8 cellular contexts compared by ENCODE assay signal in the genomic region with DNA sequence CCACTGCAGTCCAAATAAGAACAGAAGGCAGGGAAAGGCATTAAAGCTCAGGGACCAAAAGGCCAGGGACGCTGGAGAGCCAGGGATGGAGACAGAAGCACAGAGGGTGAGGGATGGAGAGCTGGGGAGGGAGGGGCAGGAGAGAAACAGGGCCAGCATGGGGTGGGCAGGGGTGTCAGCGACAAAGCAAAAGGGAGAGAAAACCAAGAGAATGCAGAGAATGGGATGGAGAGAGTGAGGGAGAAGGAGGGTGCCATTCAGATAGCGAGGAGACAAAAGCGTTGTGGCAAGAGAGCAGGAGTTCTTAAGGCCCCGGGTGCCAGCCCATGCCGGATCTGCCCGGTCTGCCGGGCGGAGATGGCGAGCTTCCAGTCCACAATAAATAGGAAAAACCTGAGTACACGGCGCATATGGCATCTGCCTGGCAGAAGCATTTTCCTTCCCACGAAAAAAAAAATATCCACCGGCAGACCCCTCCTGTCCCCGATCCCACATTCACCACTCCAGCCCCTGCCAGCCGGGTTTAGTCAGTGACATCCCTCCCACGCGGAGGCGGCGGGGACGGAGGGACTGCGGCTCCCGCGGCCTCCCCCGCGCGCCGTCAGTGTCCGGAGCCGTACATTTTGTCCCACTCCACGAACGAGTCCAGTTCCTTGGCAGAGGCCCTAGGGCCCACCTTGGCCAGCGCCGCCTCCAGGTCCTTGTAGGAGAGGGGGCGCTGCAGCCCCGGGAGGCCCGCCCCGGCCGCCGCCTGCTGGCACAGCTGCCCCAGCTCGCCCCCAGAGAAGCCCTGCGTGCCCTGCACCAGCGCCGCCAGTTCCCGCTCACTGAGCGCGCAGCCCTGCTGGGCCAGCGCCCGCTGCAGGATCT. TPM values are rescaled to one million over a fixed set of nuclear protein-coding genes. Genes with fewer than 3 reads are reported as not detected.
DNase-seq lines count a peak whose midpoint lies in the region; ATAC-seq and TF ChIP-seq lines count a peak whose summit lies in the region.

No MANE protein-coding gene starts in this region.

- DNase-seq in breast epithelium (ENCODE audit: low spot score in 2 of 2) (peak; percentile 22 to 53), MCF 10A (ENCODE audit: unreplicated experiment) (no peak), Peyer's patch (peak in 1 of 3 donors; percentile 29), esophagus squamous epithelium (lab: John Stamatoyannopoulos, UW) (no peak), omental fat pad (ENCODE audit: low spot score) (no peak), HK-2 (ENCODE audit: unreplicated experiment) (no peak)

- no peaks in the 10 kb centered on the region for H3K4me1 Mint-ChIP-seq in MCF 10A (ENCODE audit: insufficient read depth, unreplicated experiment)

- no peaks in the 10 kb centered on the region for H3K36me3 ChIP-seq in breast epithelium
- H3K36me3 ChIP-seq in Peyer's patch: no peaks in the 10 kb centered on the region
- no peaks in the 10 kb centered on the region for H3K36me3 ChIP-seq in esophagus squamous epithelium

- no peak overlapping the region for H3K4me3 Mint-ChIP-seq in MCF 10A (ENCODE audit: unreplicated experiment)

- no peaks in the 10 kb centered on the region for H3K27me3 ChIP-seq in breast epithelium
- no peaks in the 10 kb centered on the region for H3K27me3 ChIP-seq in Peyer's patch
- peaks cover 0 to 79% (median 0%) of the 10 kb centered on the region in 4 donors for H3K27me3 ChIP-seq in esophagus squamous epithelium

- no peak for TF ChIP-seq POLR2A in breast epithelium (IDR thresholded peaks at IDR 0.05)
- no peak for TF ChIP-seq POLR2A in Peyer's patch (IDR thresholded peaks at IDR 0.05)
- no peak for TF ChIP-seq POLR2A in esophagus squamous epithelium (IDR thresholded peaks at IDR 0.05)

- no peak overlapping the region for H3K27ac Mint-ChIP-seq in MCF 10A (ENCODE audit: low read depth, unreplicated experiment)

- TF ChIP-seq CTCF in breast epithelium (IDR thresholded peaks at IDR 0.05): no peak
- TF ChIP-seq CTCF in MCF 10A (IDR thresholded peaks at IDR 0.05; ENCODE audit: unreplicated experiment): no peak
- TF ChIP-seq CTCF in Peyer's patch (IDR thresholded peaks at IDR 0.05): no peak
- no peak for TF ChIP-seq CTCF in esophagus squamous epithelium (IDR thresholded peaks at IDR 0.05)
- TF ChIP-seq CTCF in omental fat pad (IDR thresholded peaks at IDR 0.05): no peak

- H3K4me1 ChIP-seq in breast epithelium (peaks cover 0 to 4% of the 10 kb centered on the region in 2 donors), Peyer's patch (peaks cover 0 to 21% (median 7%) of the 10 kb centered on the region in 4 donors), esophagus squamous epithelium (peaks cover 0 to 29% (median 8%) of the 10 kb centered on the region in 3 donors)

- H3K9me3 Mint-ChIP-seq in MCF 10A (ENCODE audit: unreplicated experiment): no peaks in the 10 kb centered on the region

- H3K36me3 Mint-ChIP-seq in MCF 10A (ENCODE audit: insufficient read depth, unreplicated experiment): no peaks in the 10 kb centered on the region

- no TSS peak for BruUV-seq in MCF 10A (replicated peaks; lab: Mats Ljungman, UMichigan)

- intact Hi-C loops in breast epithelium (cut with DNase I; ENCODE audit: low total_unique reads): loop anchor here (1.0 kb wide), 1 partner anchor 34 kb away; no protein-coding TSS in a partner anchor
- intact Hi-C loops in MCF 10A (cut with micrococcal nuclease): loop anchor here (5.0 kb wide), 3 partner anchors 57 to 228 kb away; a partner anchor contains a TSS
- intact Hi-C loops in esophagus squamous epithelium (cut with DNase I): loop anchor here (10.0 kb wide), 1 partner anchor 285 kb away; no protein-coding TSS in a partner anchor

- 18 to 28% methylated on average over 15 to 28 of the region's 49 CpGs for WGBS in esophagus squamous epithelium, 2 donors

- H3K4me3 ChIP-seq in breast epithelium: peak overlapping the region; percentile 18 to 86 (median 64)
- H3K4me3 ChIP-seq in Peyer's patch: peak overlapping the region; percentile 51 to 59 (median 56)
- H3K4me3 ChIP-seq in esophagus squamous epithelium: peak overlapping the region; percentile 22 to 70 (median 49)

- CTCF ChIA-PET in MCF 10A (lab: Yijun Ruan, JAX): interaction anchor here (0.7 to 1.1 kb wide), 7 partner anchors 18 to 479 kb away, joined by 3 to 6 read pairs (median 3); no protein-coding TSS in a partner anchor

- no peaks in the 10 kb centered on the region for H3K9me3 ChIP-seq in breast epithelium
- no peaks in the 10 kb centered on the region for H3K9me3 ChIP-seq in Peyer's patch
- no peaks in the 10 kb centered on the region for H3K9me3 ChIP-seq in esophagus squamous epithelium

- H3K27me3 Mint-ChIP-seq in MCF 10A (ENCODE audit: insufficient read depth, unreplicated experiment): peaks cover 41% of the 10 kb centered on the region

- H3K27ac ChIP-seq in breast epithelium: peak overlapping the region; percentile 40 to 90
- H3K27ac ChIP-seq in Peyer's patch: peak overlapping the region in 3 of 4 donors; percentile 59 to 78 (median 65)
- peak overlapping the region in 2 of 4 donors; percentile 61 to 70 for H3K27ac ChIP-seq in esophagus squamous epithelium

- ATAC-seq in omental fat pad (ENCODE audit: low FRiP score): peak; percentile 11
- ATAC-seq in HG02970 (IDR thresholded peaks at IDR 0.05; ENCODE audit: low FRiP score, unreplicated experiment): no peak
- no peak for ATAC-seq in HG02623 (IDR thresholded peaks at IDR 0.05; ENCODE audit: unreplicated experiment)

- POLR2A ChIA-PET in MCF 10A (lab: Yijun Ruan, JAX): no interaction called here

RNA-seq across cellular contexts. Expression of a gene that starts 28.4 kb away (rescaled TPM):
- 1 to 10 TPM in 1 of 3 donors, under 1 TPM in 2; 0.16 to 1.3 (median 0.29) TPM for total RNA-seq in breast epithelium
- total RNA-seq in MCF 10A (2022): not detected in 2 replicates
- under 1 TPM in 1 of 4 donors, not detected in 3; 0.19 TPM for total RNA-seq in Peyer's patch
- under 1 TPM in 3 of 4 donors, not detected in 1; 0.18 to 0.38 (median 0.19) TPM for total RNA-seq in esophagus squamous epithelium
- under 1 TPM in 3 of 4 donors, not detected in 1; 0.24 to 0.63 (median 0.63) TPM for total RNA-seq in omental fat pad

Comparison
In these comparisons a context has a peak if more than half of its experiments do, and no peak if none do; other contexts are left out.
1. DNase-seq: peak in breast epithelium (2 of 2); none in MCF 10A (single experiment), esophagus squamous epithelium (single experiment), omental fat pad (single experiment) and HK-2 (single experiment).
2. Peak in every context shown above with its lines, with median percentiles within 50 percentile points of each other: H3K4me3 ChIP-seq.